27 cellular contexts compared by ENCODE assay signal in the genomic region with DNA sequence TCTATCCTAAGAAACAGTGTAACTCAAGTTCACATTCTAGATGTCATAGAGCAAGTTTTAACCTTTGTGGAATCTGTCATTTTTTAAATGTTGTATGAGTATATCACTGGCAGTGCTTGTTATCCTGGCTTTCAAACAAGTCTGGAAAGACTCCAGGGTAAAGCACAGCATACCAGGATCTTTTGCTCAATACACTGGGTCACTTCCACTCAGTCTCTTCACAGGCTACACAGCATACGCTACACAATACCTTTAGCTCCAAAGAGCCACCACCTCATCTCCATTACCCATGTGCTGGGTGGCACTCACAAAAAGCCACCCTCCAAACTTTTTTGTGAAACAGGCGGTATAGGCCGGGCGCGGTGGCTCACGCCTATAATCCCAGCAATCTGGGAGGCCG.
DNase-seq lines count a peak whose midpoint lies in the region; ATAC-seq and TF ChIP-seq lines count a peak whose summit lies in the region.
"Had no signal": no experiment of that assay in that cellular context is flagged by ENCODE, and none has a peak within 500 bp of the region (broad histone marks: within the 10 kb centered on the region; RNA-seq: fewer than 3 reads in every experiment).

No MANE protein-coding gene starts in this region.

- H3K9me3 Mint-ChIP-seq in activated CD8-positive, alpha-beta memory T cell treated with anti-CD3 and anti-CD28 coated beads, Interleukin-2, amount 10 ng/mL, durations not matched to agents 7 days and 5 days (ENCODE audit: low read depth), result no peaks in the 10 kb centered on the region
- H3K9me3 Mint-ChIP-seq in T-helper 2 cell treated with Interferon-gamma antibody and Interleukin-4, amounts not matched to agents 5 μg/mL and 100 μg/mL, for 36 hours, result no peaks in the 10 kb centered on the region
- H3K9me3 Mint-ChIP-seq: brain; H9; IgD-negative memory B cell; naive thymus-derived CD8-positive, alpha-beta T cell; stimulated activated naive B cell treated with anti-CD40 and anti-IgM and Interleukin-4, amounts not matched to agents 10 μg/mL and 1 μg/mL and 100 μg/mL, for 72 hours; T-cell had no signal

- peak; percentile 62 for ATAC-seq in Right ventricle myocardium inferior
- peak; percentile 50 for ATAC-seq in aorta (ENCODE audit: low FRiP score)
- ATAC-seq in activated CD8-positive, alpha-beta memory T cell treated with anti-CD3 and anti-CD28 coated beads, Interleukin-2, amount 10 ng/mL, durations not matched to agents 7 days and 5 days, result no peak
- ATAC-seq: activated CD4-positive, CD25-positive, alpha-beta regulatory T cell treated with anti-CD3 and anti-CD28 coated beads, Interleukin-2, amount 50 U/mL, for 24 hours; gastroesophageal sphincter; naive thymus-derived CD8-positive, alpha-beta T cell; stimulated activated naive B cell treated with anti-CD40 and anti-IgM and Interleukin-4, amounts not matched to agents 10 μg/mL and 1 μg/mL and 100 μg/mL, for 72 hours; T-cell had no signal

- intact Hi-C loops in Right ventricle myocardium inferior (cut with DNase I) (no loop called here), aorta (cut with DNase I) (no loop called here)

- H3K4me1 ChIP-seq in right atrium auricular region (peaks cover 0 to 16% of the 10 kb centered on the region in 2 donors), liver (ENCODE audit: control insufficient read depth in 4 of 4, insufficient read depth in 4 of 4, low read length in 3 of 4) (peaks cover 18 to 69% (median 67%) of the 10 kb centered on the region in 4 donors), aorta (ENCODE audit: control insufficient read depth in 1 of 2, insufficient read depth in 2 of 2, low read length in 2 of 2) (no peaks in the 10 kb centered on the region)

- TF ChIP-seq CTCF in right atrium auricular region (IDR thresholded peaks at IDR 0.05), result no peak
- TF ChIP-seq CTCF in fibroblast of pulmonary artery (IDR thresholded peaks at IDR 0.05; ENCODE audit: low read length, missing control alignments), result no peak
- TF ChIP-seq CTCF in liver (IDR thresholded peaks at IDR 0.05; ENCODE audit: low read depth, low read length, missing input control), result no peak

- H3K4me3 ChIP-seq in right atrium auricular region, result no peak overlapping the region
- no peak overlapping the region for H3K4me3 ChIP-seq in fibroblast of pulmonary artery (replicated peaks; ENCODE audit: low read depth, low read length)
- no peak overlapping the region for H3K4me3 ChIP-seq in liver (ENCODE audit: low read depth in 1 of 3, low read length in 3 of 3)
- H3K4me3 ChIP-seq in aorta (ENCODE audit: low read length in 2 of 2), result no peak overlapping the region
- H3K4me3 ChIP-seq: esophagus muscularis mucosa, gastroesophageal sphincter, skin epidermis, suprapubic skin had no signal

- no peak overlapping the region for H3K27ac Mint-ChIP-seq in activated CD8-positive, alpha-beta memory T cell treated with anti-CD3 and anti-CD28 coated beads, Interleukin-2, amount 10 ng/mL, durations not matched to agents 7 days and 5 days
- no peak overlapping the region for H3K27ac Mint-ChIP-seq in T-helper 2 cell treated with Interferon-gamma antibody and Interleukin-4, amounts not matched to agents 5 μg/mL and 100 μg/mL, for 36 hours
- H3K27ac Mint-ChIP-seq: H9; IgD-negative memory B cell; stimulated activated naive B cell treated with anti-CD40 and anti-IgM and Interleukin-4, amounts not matched to agents 10 μg/mL and 1 μg/mL and 100 μg/mL, for 72 hours; T-cell had no signal

- H3K4me1 Mint-ChIP-seq in activated CD8-positive, alpha-beta memory T cell treated with anti-CD3 and anti-CD28 coated beads, Interleukin-2, amount 10 ng/mL, durations not matched to agents 7 days and 5 days, result peaks cover 9% of the 10 kb centered on the region
- peaks cover 8% of the 10 kb centered on the region for H3K4me1 Mint-ChIP-seq in T-helper 2 cell treated with Interferon-gamma antibody and Interleukin-4, amounts not matched to agents 5 μg/mL and 100 μg/mL, for 36 hours (ENCODE audit: low read depth)

- H3K9me3 ChIP-seq in right atrium auricular region, result no peaks in the 10 kb centered on the region
- H3K9me3 ChIP-seq in liver (ENCODE audit: control insufficient read depth in 4 of 4, low read length in 3 of 4), result no peaks in the 10 kb centered on the region
- no peaks in the 10 kb centered on the region for H3K9me3 ChIP-seq in aorta (ENCODE audit: control insufficient read depth, low read length)
- H3K9me3 ChIP-seq: Caco-2, esophagus muscularis mucosa, gastroesophageal sphincter, suprapubic skin had no signal

- H3K27me3 ChIP-seq in right atrium auricular region, result no peaks in the 10 kb centered on the region
- no peaks in the 10 kb centered on the region for H3K27me3 ChIP-seq in liver (ENCODE audit: control insufficient read depth in 4 of 4, insufficient read depth in 4 of 4, low read length in 3 of 4)
- no peaks in the 10 kb centered on the region for H3K27me3 ChIP-seq in aorta (ENCODE audit: control insufficient read depth in 1 of 2, insufficient read depth in 2 of 2, low read length in 1 of 2)
- H3K27me3 ChIP-seq: dorsolateral prefrontal cortex, esophagus muscularis mucosa, gastroesophageal sphincter, suprapubic skin had no signal

- H3K36me3 ChIP-seq in right atrium auricular region (no peaks in the 10 kb centered on the region), liver (ENCODE audit: control insufficient read depth in 4 of 4, insufficient read depth in 3 of 4, low read depth in 1 of 4, low read length in 3 of 4) (no peaks in the 10 kb centered on the region), aorta (ENCODE audit: control insufficient read depth in 1 of 2, insufficient read depth in 2 of 2, low read length in 1 of 2) (no peaks in the 10 kb centered on the region)
- H3K36me3 ChIP-seq: suprapubic skin had no signal

- peaks cover 12% of the 10 kb centered on the region for H3K36me3 Mint-ChIP-seq in activated CD8-positive, alpha-beta memory T cell treated with anti-CD3 and anti-CD28 coated beads, Interleukin-2, amount 10 ng/mL, durations not matched to agents 7 days and 5 days
- H3K36me3 Mint-ChIP-seq in T-helper 2 cell treated with Interferon-gamma antibody and Interleukin-4, amounts not matched to agents 5 μg/mL and 100 μg/mL, for 36 hours (ENCODE audit: low read depth), result peaks cover 3% of the 10 kb centered on the region

- H3K27ac ChIP-seq in right atrium auricular region (peak overlapping the region in 1 of 2 donors; percentile 51), liver (ENCODE audit: low read depth in 1 of 2, low read length in 2 of 2) (peak overlapping the region; percentile 69 to 86), aorta (ENCODE audit: low read depth in 1 of 2, low read length in 2 of 2) (no peak overlapping the region)
- H3K27ac ChIP-seq: 22Rv1, esophagus muscularis mucosa, gastroesophageal sphincter, skin epidermis, suprapubic skin had no signal

- no peak overlapping the region for H3K9ac ChIP-seq in liver (ENCODE audit: low read depth in 1 of 2, low read length in 2 of 2)

- no peak overlapping the region for H3K4me3 Mint-ChIP-seq in activated CD8-positive, alpha-beta memory T cell treated with anti-CD3 and anti-CD28 coated beads, Interleukin-2, amount 10 ng/mL, durations not matched to agents 7 days and 5 days
- no peak overlapping the region for H3K4me3 Mint-ChIP-seq in T-helper 2 cell treated with Interferon-gamma antibody and Interleukin-4, amounts not matched to agents 5 μg/mL and 100 μg/mL, for 36 hours
- H3K4me3 Mint-ChIP-seq: brain; H9; IgD-negative memory B cell; naive thymus-derived CD8-positive, alpha-beta T cell; stimulated activated naive B cell treated with anti-CD40 and anti-IgM and Interleukin-4, amounts not matched to agents 10 μg/mL and 1 μg/mL and 100 μg/mL, for 72 hours; T-cell had no signal

- H3K27me3 Mint-ChIP-seq in activated CD8-positive, alpha-beta memory T cell treated with anti-CD3 and anti-CD28 coated beads, Interleukin-2, amount 10 ng/mL, durations not matched to agents 7 days and 5 days, result no peaks in the 10 kb centered on the region
- no peaks in the 10 kb centered on the region for H3K27me3 Mint-ChIP-seq in T-helper 2 cell treated with Interferon-gamma antibody and Interleukin-4, amounts not matched to agents 5 μg/mL and 100 μg/mL, for 36 hours (ENCODE audit: low read depth)
- H3K27me3 Mint-ChIP-seq: brain; IgD-negative memory B cell; naive thymus-derived CD8-positive, alpha-beta T cell; stimulated activated naive B cell treated with anti-CD40 and anti-IgM and Interleukin-4, amounts not matched to agents 10 μg/mL and 1 μg/mL and 100 μg/mL, for 72 hours; T-cell had no signal

- TF ChIP-seq RAD21 in liver (IDR thresholded peaks at IDR 0.05), result peak in 1 of 2 donors; percentile 5

- DNase-seq in Right ventricle myocardium inferior (ENCODE audit: missing footprints), result no peak
- DNase-seq in right atrium auricular region (ENCODE audit: low spot score), result no peak
- peak; percentile 46 for DNase-seq in fibroblast of pulmonary artery (ENCODE audit: low read depth)
- no peak for DNase-seq in aorta
- DNase-seq in NOMO-1 treated with dmso at 0.1 percent for 144 hours (lab: John Stamatoyannopoulos, UW; ENCODE audit: unreplicated experiment), result no peak
- no peak for DNase-seq in activated CD8-positive, alpha-beta memory T cell treated with anti-CD3 and anti-CD28 coated beads, Interleukin-2, amount 10 ng/mL, durations not matched to agents 7 days and 5 days
- DNase-seq in T-helper 2 cell treated with Interferon-gamma antibody and Interleukin-4, amounts not matched to agents 5 μg/mL and 100 μg/mL, for 36 hours (ENCODE audit: low spot score), result no peak
- DNase-seq: activated CD4-positive, alpha-beta T cell treated with anti-CD3 and anti-CD28 coated beads, Interleukin-2, amount 50 U/mL, for 48 hours; activated naive CD4-positive, alpha-beta T cell treated with Interleukin-2 at 50 U/mL for 16 hours; Caco-2; H9; naive thymus-derived CD8-positive, alpha-beta T cell; NCI-H1694 treated with DMSO at 0.1 percent for 48 hours; NCI-H446; NCI-H748 treated with DMSO at 0.1 percent for 48 hours; stimulated activated naive B cell treated with anti-CD40 and anti-IgM and Interleukin-4, amounts not matched to agents 10 μg/mL and 1 μg/mL and 100 μg/mL, for 72 hours; T-cell had no signal

- WGBS in liver, result 44% methylated on average over 7 of the region's 7 CpGs
- WGBS in aorta, 2 donors, result 89 to 91% methylated on average over 7 of the region's 7 CpGs

- CTCF ChIA-PET in activated CD8-positive, alpha-beta memory T cell treated with anti-CD3 and anti-CD28 coated beads, Interleukin-2, amount 10 ng/mL, durations not matched to agents 7 days and 5 days (lab: Charles Lee), result no interaction called here

TF ChIP-seq in liver, 16 proteins besides CTCF, POLR2A, EP300 and RAD21 (continues in another document):
- peak; percentile 7 to 35 for TF ChIP-seq RXRA (IDR thresholded peaks at IDR 0.05)
- peak; percentile 89 for TF ChIP-seq TAF1 (conservative IDR thresholded peaks at IDR 0.05)
- no peak for TF ChIP-seq ATF3 (IDR thresholded peaks at IDR 0.05)
- no peak for TF ChIP-seq FOXA2 (IDR thresholded peaks at IDR 0.05)
- TF ChIP-seq MAX (IDR thresholded peaks at IDR 0.05), result no peak

Comparison
In these comparisons a context has a peak if more than half of its experiments do, and no peak if none do; other contexts are left out.
1. H3K27ac ChIP-seq: peak in liver (2 of 2); none in aorta (0 of 2).